8 cellular contexts compared by ENCODE assay signal in genomic region chr17:62965649-62966425, GRCh38. TPM values are rescaled to one million over a fixed set of nuclear protein-coding genes. Genes with fewer than 3 reads are reported as not detected.
DNase-seq lines count a peak whose midpoint lies in the region; ATAC-seq and TF ChIP-seq lines count a peak whose summit lies in the region.

Gene TANC2 (plus strand): TSS chr17:62966235. CDS start chr17:63009560, 43,325 bp downstream.

- H3K4me3 ChIP-seq in BJ (ENCODE audit: low read depth, low read length) (peak within 1 kb of the TSS; percentile 92), KMS-11 (IDR thresholded peaks at IDR 0.05; ENCODE audit: insufficient read depth, low read depth, low read length) (no peak within 1 kb of the TSS)

- H3K27ac Mint-ChIP-seq in natural killer cell = peak within 1 kb of the TSS; percentile 97 to 98
- H3K27ac Mint-ChIP-seq in stimulated activated effector memory CD8-positive, alpha-beta T cell treated with anti-CD3 and anti-CD28 coated beads, Interleukin-12 subunit alpha, Interleukin-12 subunit beta, amount 100 ng/mL, for 72 hours = peak within 1 kb of the TSS; percentile 96

- H3K27me3 ChIP-seq in BJ (ENCODE audit: control insufficient read depth, insufficient read depth, low read length) (no peaks in the 10 kb centered on the region), KMS-11 (ENCODE audit: insufficient read depth, low read depth) (peaks cover 9% of the 10 kb centered on the region; the same call in 1 of the 2 replicates)

- ATAC-seq in natural killer cell = peak; percentile 77 to 92 (median 80)
- ATAC-seq in stimulated activated effector memory CD8-positive, alpha-beta T cell treated with anti-CD3 and anti-CD28 coated beads, Interleukin-12 subunit alpha, Interleukin-12 subunit beta, amount 100 ng/mL, for 72 hours = peak; percentile 81

- POLR2A ChIA-PET in BJ (lab: Charles Lee) = interaction anchor here (0.5 kb wide), 1 partner anchor 439 kb away, joined by 9 read pairs; no protein-coding TSS in a partner anchor

- H3K27me3 Mint-ChIP-seq in natural killer cell (ENCODE audit: low read depth in 2 of 2) = peaks cover 6 to 13% of the 10 kb centered on the region in 2 donors

- peaks cover 25% of the 10 kb centered on the region for H3K4me1 ChIP-seq in KMS-11 (ENCODE audit: low read depth, poor library complexity, severe bottlenecking)

- intact Hi-C loops in natural killer cell (cut with micrococcal nuclease) = loop anchor here (1.0 to 5.0 kb wide), 3 partner anchors 174 to 414 kb away; no protein-coding TSS in a partner anchor

- H3K36me3 ChIP-seq in BJ (ENCODE audit: control insufficient read depth, insufficient read depth, low read length) (no peaks in the 10 kb centered on the region), KMS-11 (ENCODE audit: insufficient read depth) (no peaks in the 10 kb centered on the region)

- no peaks in the 10 kb centered on the region for H4K20me1 ChIP-seq in KMS-11 (ENCODE audit: insufficient read depth)

- peak within 1 kb of the TSS; percentile 73; the same call in 1 of the 2 replicates for H3K9ac ChIP-seq in KMS-11

- no peaks in the 10 kb centered on the region for H3K36me3 Mint-ChIP-seq in natural killer cell
- peaks cover 9% of the 10 kb centered on the region for H3K36me3 Mint-ChIP-seq in stimulated activated effector memory CD8-positive, alpha-beta T cell treated with anti-CD3 and anti-CD28 coated beads, Interleukin-12 subunit alpha, Interleukin-12 subunit beta, amount 100 ng/mL, for 72 hours

- peaks cover 27 to 37% of the 10 kb centered on the region in 2 donors for H3K4me1 Mint-ChIP-seq in natural killer cell
- H3K4me1 Mint-ChIP-seq in stimulated activated effector memory CD8-positive, alpha-beta T cell treated with anti-CD3 and anti-CD28 coated beads, Interleukin-12 subunit alpha, Interleukin-12 subunit beta, amount 100 ng/mL, for 72 hours = peaks cover 30% of the 10 kb centered on the region

- H3K27ac ChIP-seq in KMS-11 = peak within 1 kb of the TSS; percentile 57

- peak within 1 kb of the TSS; percentile 96 for H2AFZ ChIP-seq in KMS-11 (ENCODE audit: low read depth)

- H3K9me3 Mint-ChIP-seq in natural killer cell = no peaks in the 10 kb centered on the region
- no peaks in the 10 kb centered on the region for H3K9me3 Mint-ChIP-seq in stimulated activated effector memory CD8-positive, alpha-beta T cell treated with anti-CD3 and anti-CD28 coated beads, Interleukin-12 subunit alpha, Interleukin-12 subunit beta, amount 100 ng/mL, for 72 hours

- peak within 1 kb of the TSS; percentile 95 for H3K4me3 Mint-ChIP-seq in natural killer cell
- peak within 1 kb of the TSS; percentile 79 for H3K4me3 Mint-ChIP-seq in stimulated activated effector memory CD8-positive, alpha-beta T cell treated with anti-CD3 and anti-CD28 coated beads, Interleukin-12 subunit alpha, Interleukin-12 subunit beta, amount 100 ng/mL, for 72 hours

- CTCF ChIA-PET in BJ (lab: Yijun Ruan, JAX) = interaction anchor here (0.8 to 3.5 kb wide), 2 partner anchors 263 to 440 kb away, joined by 3 to 9 read pairs; no protein-coding TSS in a partner anchor

- no peak for DNase-seq in BJ (ENCODE audit: low read depth)
- peak; percentile 84 for DNase-seq in GM20000 (ENCODE audit: low spot score)
- peak; percentile 61 to 67 for DNase-seq in SHP77 (lab: John Stamatoyannopoulos, UW)
- peak; percentile 70 for DNase-seq in activated gamma-delta T cell (lab: John Stamatoyannopoulos, UW)
- peak; percentile 63 for DNase-seq in fibroblast of the conjunctiva (ENCODE audit: low read depth)
- peak; percentile 86 for DNase-seq in natural killer cell
- DNase-seq in stimulated activated effector memory CD8-positive, alpha-beta T cell treated with anti-CD3 and anti-CD28 coated beads, Interleukin-12 subunit alpha, Interleukin-12 subunit beta, amount 100 ng/mL, for 72 hours (ENCODE audit: low spot score in 2 of 2) = peak; percentile 66 to 89

- TF ChIP-seq CTCF in BJ (IDR thresholded peaks at IDR 0.05; ENCODE audit: insufficient read depth, low read depth, low read length) (no peak), GM20000 (IDR thresholded peaks at IDR 0.05; ENCODE audit: extremely low read depth, missing control alignments) (no peak), KMS-11 (conservative IDR thresholded peaks at IDR 0.05; ENCODE audit: low read depth, low read length) (no peak), natural killer cell (IDR thresholded peaks at IDR 0.05) (no peak)

- peak within 1 kb of the TSS; percentile 93 for H3K4me2 ChIP-seq in KMS-11

- H3K79me2 ChIP-seq in KMS-11 (ENCODE audit: insufficient read depth, low read depth) = no peaks in the 10 kb centered on the region

RNA-seq across cellular contexts. Expression of gene TANC2, which starts in this region (rescaled TPM):
- polyA plus RNA-seq in BJ (2011; rRNA removed) = 19.3 and 27.5 TPM in 2 replicates
- 295 and 379 TPM in 2 replicates for polyA minus RNA-seq in BJ (2011; rRNA and poly(A)+ RNA removed)
- total RNA-seq in natural killer cell = 10 to 100 TPM; 53.9 to 59.9 (median 59.4) TPM
